Comparison of ENCODE assay signal across 19 cellular contexts in the genomic region with DNA sequence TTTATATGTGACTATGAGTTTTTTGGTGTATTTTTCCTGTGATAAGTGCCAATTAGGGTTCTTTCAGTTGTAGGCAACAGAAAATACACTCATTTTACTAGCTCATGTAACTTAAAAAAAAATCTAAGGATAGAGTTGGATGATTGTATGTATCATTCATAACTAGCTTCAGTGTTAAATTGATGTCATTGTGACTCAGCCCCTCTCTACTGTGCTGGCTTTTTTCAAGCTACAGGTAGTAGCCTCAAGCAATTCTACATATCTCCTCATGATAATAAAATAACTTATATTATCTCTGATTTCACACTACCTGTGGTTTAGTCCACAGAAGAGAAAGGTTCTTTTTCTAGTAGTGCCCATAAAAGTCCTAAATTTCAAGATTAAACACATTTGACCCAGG. TPM values are rescaled to one million over a fixed set of nuclear protein-coding genes. Genes with fewer than 3 reads are reported as not detected.
DNase-seq lines count a peak whose midpoint lies in the region; ATAC-seq, FAIRE-seq and TF ChIP-seq lines count a peak whose summit lies in the region.
"Had no signal": no experiment of that assay in that cellular context is flagged by ENCODE, and none has a peak within 500 bp of the region (broad histone marks: within the 10 kb centered on the region; RNA-seq: fewer than 3 reads in every experiment).

No MANE protein-coding gene starts in this region.

- POLR2A ChIA-PET in HEK293 (lab: Yijun Ruan, JAX), result no interaction called here

- H3K4me2 ChIP-seq in neural progenitor cell, result no peak overlapping the region
- H3K4me2 ChIP-seq: GM23338 had no signal

- H3K27me3 Mint-ChIP-seq in neural progenitor cell (ENCODE audit: insufficient read depth, low read depth), result no peaks in the 10 kb centered on the region

- no peak overlapping the region for H3K9ac ChIP-seq in neural progenitor cell

- no peaks in the 10 kb centered on the region for H3K4me1 ChIP-seq in HEK293 (ENCODE audit: control insufficient read depth, insufficient read depth, low read length)
- H3K4me1 ChIP-seq in neural progenitor cell, result peaks cover 3% of the 10 kb centered on the region
- H3K4me1 ChIP-seq: HAP-1 had no signal

- FAIRE-seq in bronchial epithelial cell (lab: Jason Lieb, UNC), result no peak
- FAIRE-seq: GM12891, GM18507 had no signal

- no peak overlapping the region for H3K27ac Mint-ChIP-seq in neural progenitor cell
- H3K27ac Mint-ChIP-seq: GM23338 had no signal

- H3K36me3 Mint-ChIP-seq in neural progenitor cell, result no peaks in the 10 kb centered on the region
- H3K36me3 Mint-ChIP-seq: CD4-positive, alpha-beta memory T cell had no signal

- H3K27me3 ChIP-seq in bronchial epithelial cell (ENCODE audit: control insufficient read depth, insufficient read depth, low read length) (no peaks in the 10 kb centered on the region), neural progenitor cell (no peaks in the 10 kb centered on the region)

- TF ChIP-seq CTCF in HEK293 (tag by site-specific recombination; IDR thresholded peaks at IDR 0.05), result no peak
- no peak for TF ChIP-seq CTCF in bronchial epithelial cell (IDR thresholded peaks at IDR 0.05; ENCODE audit: insufficient read depth, low read length, severe bottlenecking)
- no peak for TF ChIP-seq CTCF in neural progenitor cell (IDR thresholded peaks at IDR 0.05)

- H3K9me3 ChIP-seq in HEK293 (ENCODE audit: control insufficient read depth, insufficient read depth, low read depth, low read length) (no peaks in the 10 kb centered on the region), neural progenitor cell (ENCODE audit: low read depth) (no peaks in the 10 kb centered on the region)
- H3K9me3 ChIP-seq: HAP-1 had no signal

- ATAC-seq in HG03521 (IDR thresholded peaks at IDR 0.05; ENCODE audit: unreplicated experiment) (no peak), HG03175 (IDR thresholded peaks at IDR 0.05; ENCODE audit: unreplicated experiment) (no peak)
- ATAC-seq: GM23338 had no signal

- no peaks in the 10 kb centered on the region for H3K36me3 ChIP-seq in HEK293 (ENCODE audit: control insufficient read depth in 2 of 2, insufficient read depth in 1 of 2, low read length in 2 of 2)
- no peaks in the 10 kb centered on the region for H3K36me3 ChIP-seq in bronchial epithelial cell (ENCODE audit: control insufficient read depth, insufficient read depth, low read length)
- no peaks in the 10 kb centered on the region for H3K36me3 ChIP-seq in neural progenitor cell
- H3K36me3 ChIP-seq: HAP-1 had no signal

- H4K20me1 ChIP-seq in neural progenitor cell (ENCODE audit: low read depth), result no peaks in the 10 kb centered on the region

- peaks cover 11% of the 10 kb centered on the region for H3K4me1 Mint-ChIP-seq in neural progenitor cell
- H3K4me1 Mint-ChIP-seq: CD4-positive, alpha-beta memory T cell; GM23338 had no signal

- no peak overlapping the region for H3K4me3 Mint-ChIP-seq in neural progenitor cell
- H3K4me3 Mint-ChIP-seq: CD4-positive, alpha-beta memory T cell; GM23338 had no signal

- H3K27ac ChIP-seq in HEK293 (ENCODE audit: extremely low read depth, low read depth, low read length) (no peak overlapping the region), neural progenitor cell (no peak overlapping the region)

- no peaks in the 10 kb centered on the region for H3K79me2 ChIP-seq in neural progenitor cell (ENCODE audit: low read depth)

- CTCF ChIA-PET in HEK293 (lab: Yijun Ruan, JAX), result interaction anchor here (0.6 kb wide), 1 partner anchor 248 kb away, joined by 4 read pairs; no protein-coding TSS in a partner anchor

- DNase-seq in RKO (ENCODE audit: low spot score) (peak; percentile 12), bronchial epithelial cell (ENCODE audit: low read depth) (peak; percentile 40), kidney tubule cell (ENCODE audit: low spot score) (peak; percentile 6), neural progenitor cell (ENCODE audit: low spot score) (no peak), occipital lobe (lab: John Stamatoyannopoulos, UW) (no peak)
- DNase-seq: C1 segment of cervical spinal cord; Calu3; CD4-positive, alpha-beta memory T cell; COR-L47; DMS153; DND-41; GDM1 had no signal

- H3K9me3 Mint-ChIP-seq in neural progenitor cell, result no peaks in the 10 kb centered on the region
- H3K9me3 Mint-ChIP-seq: GM23338 had no signal

- H3K4me3 ChIP-seq in HEK293 (ENCODE audit: low read depth, low read length) (no peak overlapping the region), bronchial epithelial cell (ENCODE audit: low read depth, low read length) (no peak overlapping the region), neural progenitor cell (no peak overlapping the region)
- H3K4me3 ChIP-seq: GM23338, HAP-1 had no signal

- H3F3A ChIP-seq in neural progenitor cell (ENCODE audit: low read depth), result no peaks in the 10 kb centered on the region

- H2AFZ ChIP-seq in neural progenitor cell (replicated peaks), result no peak overlapping the region
- H2AFZ ChIP-seq: GM23338 had no signal

TF ChIP-seq in HEK293, 187 proteins besides CTCF, POLR2A, EP300 and RAD21:
- TF ChIP-seq SCRT2 (tag by site-specific recombination; IDR thresholded peaks at IDR 0.05) (peak; percentile 45), ZNF792 (tag by site-specific recombination; IDR thresholded peaks at IDR 0.05) (no peak)

RNA-seq across cellular contexts. Expression of a gene that starts 11.9 kb away (rescaled TPM):
- total RNA-seq in bronchial epithelial cell (under 0.01 and 0.13 TPM in 2 replicates), neural progenitor cell (ENCODE audit: low replicate concordance) (4.7 and 9.1 TPM in 2 replicates), occipital lobe (80.5 TPM)

Comparison
In these comparisons a context has a peak if more than half of its experiments do, and no peak if none do; other contexts are left out.
1. DNase-seq: peak in RKO (single experiment), bronchial epithelial cell (single experiment) and kidney tubule cell (single experiment); none in neural progenitor cell (single experiment) and occipital lobe (single experiment).